In genomic region chr7:53350241-53350640, GRCh38 we compare ENCODE assay signal across 9 cellular contexts.
DNase-seq lines count a peak whose midpoint lies in the region; ATAC-seq and TF ChIP-seq lines count a peak whose summit lies in the region.
"Had no signal": no experiment of that assay in that cellular context is flagged by ENCODE, and none has a peak within 500 bp of the region (broad histone marks: within the 10 kb centered on the region; RNA-seq: fewer than 3 reads in every experiment).

No MANE protein-coding gene starts in this region.

- H3K27ac ChIP-seq in Peyer's patch = no peak overlapping the region

- H3F3A ChIP-seq in Loucy (ENCODE audit: low read depth) = no peaks in the 10 kb centered on the region

- in situ Hi-C loops in astrocyte of the spinal cord (cut with HindIII; ENCODE audit: low sequenced_read_pairs) = no loop called here

- H2AFZ ChIP-seq in Loucy (ENCODE audit: low read length) = no peak overlapping the region

- ATAC-seq in HG02852 (IDR thresholded peaks at IDR 0.05; ENCODE audit: unreplicated experiment) = no peak
- no peak for ATAC-seq in HG03354 (IDR thresholded peaks at IDR 0.05; ENCODE audit: poor library complexity, severe bottlenecking, unreplicated experiment)

- H3K4me3 Mint-ChIP-seq in nephron progenitor cell = no peak overlapping the region
- H3K4me3 Mint-ChIP-seq: activated B cell treated with CpG ODN at 0.5 μM for 24 hours had no signal

- H3K4me1 Mint-ChIP-seq in nephron progenitor cell = peaks cover 9% of the 10 kb centered on the region
- H3K4me1 Mint-ChIP-seq: activated B cell treated with CpG ODN at 0.5 μM for 24 hours had no signal

- no peak overlapping the region for H3K27ac Mint-ChIP-seq in nephron progenitor cell
- H3K27ac Mint-ChIP-seq: activated B cell treated with CpG ODN at 0.5 μM for 24 hours had no signal

- H3K36me3 Mint-ChIP-seq in nephron progenitor cell (ENCODE audit: low read depth) = no peaks in the 10 kb centered on the region

- no peaks in the 10 kb centered on the region for H3K27me3 Mint-ChIP-seq in nephron progenitor cell (ENCODE audit: low read depth, poor library complexity)
- H3K27me3 Mint-ChIP-seq: activated B cell treated with CpG ODN at 0.5 μM for 24 hours had no signal

- no peaks in the 10 kb centered on the region for H4K20me1 ChIP-seq in Loucy (ENCODE audit: insufficient read depth, low read length, poor library complexity, severe bottlenecking)

- H3K9me3 ChIP-seq in Loucy (ENCODE audit: insufficient read depth, low read depth, low read length) (no peaks in the 10 kb centered on the region), Peyer's patch (no peaks in the 10 kb centered on the region)

- DNase-seq in NCI-H2171 treated with DMSO at 0.1 percent for 48 hours (lab: John Stamatoyannopoulos, UW) (peak; percentile 1), NCI-H2171 (lab: John Stamatoyannopoulos, UW) (no peak), astrocyte of the spinal cord (ENCODE audit: low read depth, low spot score) (no peak), nephron progenitor cell (peak; percentile 73), Peyer's patch (no peak)
- DNase-seq: activated B cell treated with CpG ODN at 0.5 μM for 24 hours had no signal

- no peaks in the 10 kb centered on the region for H3K36me3 ChIP-seq in Loucy (ENCODE audit: insufficient read depth, low read length)
- no peaks in the 10 kb centered on the region for H3K36me3 ChIP-seq in Peyer's patch

- H3K9me3 Mint-ChIP-seq in nephron progenitor cell = peaks cover 6% of the 10 kb centered on the region

- no peak overlapping the region for H3K9ac ChIP-seq in Loucy (ENCODE audit: low read depth, low read length, poor library complexity, severe bottlenecking)

- H3K79me2 ChIP-seq in Loucy (ENCODE audit: insufficient read depth, low read length) = no peaks in the 10 kb centered on the region

- no peaks in the 10 kb centered on the region for H3K9me2 ChIP-seq in Loucy (replicated peaks; ENCODE audit: low read depth, low read length)

- no peaks in the 10 kb centered on the region for H3K4me1 ChIP-seq in Loucy (ENCODE audit: insufficient read depth, low read length, poor library complexity, severe bottlenecking)
- no peaks in the 10 kb centered on the region for H3K4me1 ChIP-seq in Peyer's patch

- no peak for TF ChIP-seq POLR2A in Peyer's patch (IDR thresholded peaks at IDR 0.05)

- H3K4me3 ChIP-seq in Loucy (ENCODE audit: low read length, poor library complexity, severe bottlenecking) (no peak overlapping the region), astrocyte of the spinal cord (ENCODE audit: low read depth, low read length) (no peak overlapping the region), Peyer's patch (no peak overlapping the region)

- TF ChIP-seq CTCF in Loucy (conservative IDR thresholded peaks at IDR 0.05; ENCODE audit: low read length) = peak; percentile 57
- TF ChIP-seq CTCF in astrocyte of the spinal cord (IDR thresholded peaks at IDR 0.05; ENCODE audit: low read depth, low read length) = peak; percentile 41
- peak; percentile 82 for TF ChIP-seq CTCF in nephron progenitor cell (IDR thresholded peaks at IDR 0.05)
- no peak for TF ChIP-seq CTCF in Peyer's patch (IDR thresholded peaks at IDR 0.05)

- H3K27me3 ChIP-seq in Loucy (ENCODE audit: insufficient read depth, low read length, poor library complexity, severe bottlenecking) (no peaks in the 10 kb centered on the region), Peyer's patch (no peaks in the 10 kb centered on the region)

- no peak overlapping the region for H3K4me2 ChIP-seq in Loucy (ENCODE audit: low read depth, low read length, poor library complexity, severe bottlenecking)

Comparison
In these comparisons a context has a peak if more than half of its experiments do, and no peak if none do; other contexts are left out.
1. DNase-seq: peak in NCI-H2171 treated with DMSO at 0.1 percent for 48 hours (single experiment) and nephron progenitor cell (single experiment); none in NCI-H2171 (single experiment), astrocyte of the spinal cord (single experiment) and Peyer's patch (0 of 3).
2. CTCF ChIP-seq: peak in Loucy (single experiment), astrocyte of the spinal cord (single experiment) and nephron progenitor cell (single experiment); none in Peyer's patch (0 of 6).